Comparison of ENCODE assay signal across 8 cellular contexts in the genomic region with DNA sequence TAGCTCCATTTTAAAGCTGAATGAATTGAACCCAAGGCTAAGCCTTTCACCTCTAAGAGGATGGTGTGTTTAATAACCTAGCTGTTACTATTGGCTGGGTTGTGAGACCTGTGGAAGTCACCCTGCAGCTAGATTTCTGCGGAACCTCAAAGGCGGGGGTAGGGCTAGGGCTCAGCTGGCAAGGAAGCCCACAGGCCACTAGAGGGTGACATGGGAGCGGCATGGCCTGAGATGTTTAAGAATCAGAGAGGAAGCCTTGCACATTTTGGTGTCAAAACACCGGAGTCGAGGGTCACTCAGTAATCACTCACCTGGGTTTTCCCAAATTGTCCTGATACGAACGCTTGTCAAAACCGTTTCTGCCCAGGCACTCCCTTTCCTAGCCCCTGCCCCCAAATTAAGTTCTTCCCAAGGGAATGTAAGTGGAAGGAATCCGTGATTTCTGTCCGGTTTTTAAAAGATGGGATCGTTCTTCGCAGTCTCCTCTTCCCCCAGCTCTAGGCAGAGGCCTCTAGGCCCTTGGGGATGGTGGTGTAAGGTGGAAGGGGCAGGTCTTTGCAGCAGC. TPM values are rescaled to one million over a fixed set of nuclear protein-coding genes. Genes with fewer than 3 reads are reported as not detected.
A peak's percentile ranks its signal among the peaks of the same experiment; 100 is the strongest.
DNase-seq lines count a peak whose midpoint lies in the region; ATAC-seq and TF ChIP-seq lines count a peak whose summit lies in the region.

No MANE protein-coding gene starts in this region.

- CTCF ChIA-PET in activated CD8-positive, alpha-beta T cell treated with anti-CD3 and anti-CD28 coated beads for 36 hours (lab: Charles Lee), result interaction anchor here (0.6 to 6.7 kb wide), 28 partner anchors 8 to 371 kb away, joined by 3 to 34 read pairs (median 4); no protein-coding TSS in a partner anchor

- peak; percentile 72 for ATAC-seq in activated CD8-positive, alpha-beta T cell treated with anti-CD3 and anti-CD28 coated beads for 36 hours
- no peak for ATAC-seq in GM19467 (IDR thresholded peaks at IDR 0.05; ENCODE audit: unreplicated experiment)

- H3K36me3 Mint-ChIP-seq in activated CD8-positive, alpha-beta T cell treated with anti-CD3 and anti-CD28 coated beads for 36 hours (ENCODE audit: low read depth), result peaks cover 13% of the 10 kb centered on the region
- no peaks in the 10 kb centered on the region for H3K36me3 Mint-ChIP-seq in mesothelial cell of epicardium

- H3K4me3 Mint-ChIP-seq in activated CD8-positive, alpha-beta T cell treated with anti-CD3 and anti-CD28 coated beads for 36 hours, result no peak overlapping the region
- no peak overlapping the region for H3K4me3 Mint-ChIP-seq in mesothelial cell of epicardium

- POLR2A ChIA-PET in activated CD8-positive, alpha-beta T cell treated with anti-CD3 and anti-CD28 coated beads for 36 hours (lab: Charles Lee), result no interaction called here

- H3K27ac Mint-ChIP-seq in activated CD8-positive, alpha-beta T cell treated with anti-CD3 and anti-CD28 coated beads for 36 hours, result peak overlapping the region; percentile 32
- H3K27ac Mint-ChIP-seq in mesothelial cell of epicardium, result no peak overlapping the region

- no peaks in the 10 kb centered on the region for H3K27me3 Mint-ChIP-seq in activated CD8-positive, alpha-beta T cell treated with anti-CD3 and anti-CD28 coated beads for 36 hours
- peaks cover 7% of the 10 kb centered on the region for H3K27me3 Mint-ChIP-seq in mesothelial cell of epicardium (ENCODE audit: low read depth)

- H3K4me3 ChIP-seq in epithelial cell of proximal tubule (ENCODE audit: low read depth, low read length), result no peak overlapping the region

- DNase-seq in NCI-H1092 treated with DMSO at 0.1 percent for 48 hours (lab: John Stamatoyannopoulos, UW) (peak; percentile 12), NCI-H1092 (lab: John Stamatoyannopoulos, UW) (no peak), NCI-H1105 (lab: John Stamatoyannopoulos, UW) (peak; percentile 15), epithelial cell of proximal tubule (ENCODE audit: low read depth) (no peak), retina (peak; percentile 34), mesothelial cell of epicardium (ENCODE audit: low spot score in 2 of 2, unreplicated experiment in 2 of 2) (no peak)
- peak; percentile 87 for DNase-seq in activated CD8-positive, alpha-beta T cell treated with anti-CD3 and anti-CD28 coated beads for 36 hours

- no peaks in the 10 kb centered on the region for H3K9me3 Mint-ChIP-seq in activated CD8-positive, alpha-beta T cell treated with anti-CD3 and anti-CD28 coated beads for 36 hours
- H3K9me3 Mint-ChIP-seq in mesothelial cell of epicardium, result no peaks in the 10 kb centered on the region

- peaks cover 28% of the 10 kb centered on the region for H3K4me1 Mint-ChIP-seq in activated CD8-positive, alpha-beta T cell treated with anti-CD3 and anti-CD28 coated beads for 36 hours (ENCODE audit: low read depth)
- peaks cover 28% of the 10 kb centered on the region for H3K4me1 Mint-ChIP-seq in mesothelial cell of epicardium

- intact Hi-C loops in activated CD8-positive, alpha-beta T cell treated with anti-CD3 and anti-CD28 coated beads for 36 hours (cut with micrococcal nuclease), result no loop called here

- peak; percentile 73 for TF ChIP-seq CTCF in activated CD8-positive, alpha-beta T cell treated with anti-CD3 and anti-CD28 coated beads for 36 hours (IDR thresholded peaks at IDR 0.05)
- peak; percentile 66 for TF ChIP-seq CTCF in epithelial cell of proximal tubule (conservative IDR thresholded peaks at IDR 0.05; ENCODE audit: low read depth, low read length)
- TF ChIP-seq CTCF in mesothelial cell of epicardium (IDR thresholded peaks at IDR 0.05; ENCODE audit: unreplicated experiment), result no peak

RNA-seq across cellular contexts. Expression of a gene that starts 3.8 kb away (rescaled TPM):
- total RNA-seq in activated CD8-positive, alpha-beta T cell treated with anti-CD3 and anti-CD28 coated beads for 36 hours, result 10 to 100 TPM; 50.1 to 50.5 TPM
- total RNA-seq in epithelial cell of proximal tubule (42.8 and 44.6 TPM in 2 replicates), mesothelial cell of epicardium (54.9 to 61.8 TPM (median 61.8 TPM) in 3 replicates)

Comparison
In these comparisons a context has a peak if more than half of its experiments do, and no peak if none do; other contexts are left out.
1. DNase-seq: peak in NCI-H1092 treated with DMSO at 0.1 percent for 48 hours (single experiment), NCI-H1105 (single experiment), activated CD8-positive, alpha-beta T cell treated with anti-CD3 and anti-CD28 coated beads for 36 hours (single experiment) and retina (single experiment); none in NCI-H1092 (single experiment), epithelial cell of proximal tubule (single experiment) and mesothelial cell of epicardium (0 of 2).